ENCODE assay signal across 16 cellular contexts in genomic region chr5:10257870-10258269, GRCh38. TPM values are rescaled to one million over a fixed set of nuclear protein-coding genes. Genes with fewer than 3 reads are reported as not detected.
DNase-seq lines count a peak whose midpoint lies in the region; ATAC-seq lines count a peak whose summit lies in the region.
"Had no signal": no experiment of that assay in that cellular context is flagged by ENCODE, and none has a peak within 500 bp of the region (broad histone marks: within the 10 kb centered on the region; RNA-seq: fewer than 3 reads in every experiment).

No MANE protein-coding gene starts in this region.

- H3K27ac Mint-ChIP-seq in activated T-cell treated with anti-CD3 and anti-CD28 coated beads, Interleukin-2, amount 50 U/mL, for 72 hours, result peak overlapping the region; percentile 54
- H3K27ac Mint-ChIP-seq in activated T-helper 2 cell treated with anti-CD3 and anti-CD28 coated beads, Interferon-gamma antibody, Interleukin-2, Interleukin-4, amounts not matched to agents 10 μg/mL and 5 μg/mL and 100 μg/mL, durations not matched to agents 14 hours and 24 hours and 36 hours, result peak overlapping the region; percentile 79
- H3K27ac Mint-ChIP-seq in effector memory CD8-positive, alpha-beta T cell, result peak overlapping the region; percentile 17 to 53
- peak overlapping the region; percentile 60 for H3K27ac Mint-ChIP-seq in stimulated activated effector memory CD8-positive, alpha-beta T cell treated with anti-CD3 and anti-CD28 coated beads, Interleukin-12 subunit alpha, Interleukin-12 subunit beta, amount 100 ng/mL, for 72 hours
- H3K27ac Mint-ChIP-seq: H9 had no signal

- H3K27me3 Mint-ChIP-seq in activated T-cell treated with anti-CD3 and anti-CD28 coated beads, Interleukin-2, amount 50 U/mL, for 72 hours (ENCODE audit: low read depth), result no peaks in the 10 kb centered on the region
- no peaks in the 10 kb centered on the region for H3K27me3 Mint-ChIP-seq in activated T-helper 2 cell treated with anti-CD3 and anti-CD28 coated beads, Interferon-gamma antibody, Interleukin-2, Interleukin-4, amounts not matched to agents 10 μg/mL and 5 μg/mL and 100 μg/mL, durations not matched to agents 14 hours and 24 hours and 36 hours (ENCODE audit: low read depth)
- H3K27me3 Mint-ChIP-seq in effector memory CD8-positive, alpha-beta T cell, result no peaks in the 10 kb centered on the region

- H3K36me3 Mint-ChIP-seq in activated T-cell treated with anti-CD3 and anti-CD28 coated beads, Interleukin-2, amount 50 U/mL, for 72 hours (ENCODE audit: insufficient read depth in 2 of 2), result peaks cover 7 to 53% of the 10 kb centered on the region in 2 donors
- peaks cover 91% of the 10 kb centered on the region for H3K36me3 Mint-ChIP-seq in activated T-helper 2 cell treated with anti-CD3 and anti-CD28 coated beads, Interferon-gamma antibody, Interleukin-2, Interleukin-4, amounts not matched to agents 10 μg/mL and 5 μg/mL and 100 μg/mL, durations not matched to agents 14 hours and 24 hours and 36 hours (ENCODE audit: low read depth)
- peaks cover 80% of the 10 kb centered on the region for H3K36me3 Mint-ChIP-seq in effector memory CD8-positive, alpha-beta T cell (ENCODE audit: insufficient read depth)
- peaks cover 100% of the 10 kb centered on the region for H3K36me3 Mint-ChIP-seq in stimulated activated effector memory CD8-positive, alpha-beta T cell treated with anti-CD3 and anti-CD28 coated beads, Interleukin-12 subunit alpha, Interleukin-12 subunit beta, amount 100 ng/mL, for 72 hours

- peak overlapping the region in 1 of 2 donors; percentile 41 for H3K4me3 Mint-ChIP-seq in activated T-cell treated with anti-CD3 and anti-CD28 coated beads, Interleukin-2, amount 50 U/mL, for 72 hours
- no peak overlapping the region for H3K4me3 Mint-ChIP-seq in activated T-helper 2 cell treated with anti-CD3 and anti-CD28 coated beads, Interferon-gamma antibody, Interleukin-2, Interleukin-4, amounts not matched to agents 10 μg/mL and 5 μg/mL and 100 μg/mL, durations not matched to agents 14 hours and 24 hours and 36 hours (ENCODE audit: low read depth)
- no peak overlapping the region for H3K4me3 Mint-ChIP-seq in effector memory CD8-positive, alpha-beta T cell
- no peak overlapping the region for H3K4me3 Mint-ChIP-seq in stimulated activated effector memory CD8-positive, alpha-beta T cell treated with anti-CD3 and anti-CD28 coated beads, Interleukin-12 subunit alpha, Interleukin-12 subunit beta, amount 100 ng/mL, for 72 hours
- H3K4me3 Mint-ChIP-seq: H9 had no signal

- peaks cover 62% of the 10 kb centered on the region for H3K4me1 Mint-ChIP-seq in activated T-cell treated with anti-CD3 and anti-CD28 coated beads, Interleukin-2, amount 50 U/mL, for 72 hours (ENCODE audit: low read depth)
- peaks cover 30% of the 10 kb centered on the region for H3K4me1 Mint-ChIP-seq in activated T-helper 2 cell treated with anti-CD3 and anti-CD28 coated beads, Interferon-gamma antibody, Interleukin-2, Interleukin-4, amounts not matched to agents 10 μg/mL and 5 μg/mL and 100 μg/mL, durations not matched to agents 14 hours and 24 hours and 36 hours (ENCODE audit: low read depth)
- H3K4me1 Mint-ChIP-seq in effector memory CD8-positive, alpha-beta T cell (ENCODE audit: low read depth in 2 of 2), result peaks cover 9 to 30% of the 10 kb centered on the region in 2 donors
- peaks cover 35% of the 10 kb centered on the region for H3K4me1 Mint-ChIP-seq in stimulated activated effector memory CD8-positive, alpha-beta T cell treated with anti-CD3 and anti-CD28 coated beads, Interleukin-12 subunit alpha, Interleukin-12 subunit beta, amount 100 ng/mL, for 72 hours

- no peaks in the 10 kb centered on the region for H3K9me3 Mint-ChIP-seq in activated T-cell treated with anti-CD3 and anti-CD28 coated beads, Interleukin-2, amount 50 U/mL, for 72 hours
- H3K9me3 Mint-ChIP-seq in activated T-helper 2 cell treated with anti-CD3 and anti-CD28 coated beads, Interferon-gamma antibody, Interleukin-2, Interleukin-4, amounts not matched to agents 10 μg/mL and 5 μg/mL and 100 μg/mL, durations not matched to agents 14 hours and 24 hours and 36 hours, result no peaks in the 10 kb centered on the region
- no peaks in the 10 kb centered on the region for H3K9me3 Mint-ChIP-seq in effector memory CD8-positive, alpha-beta T cell
- H3K9me3 Mint-ChIP-seq in stimulated activated effector memory CD8-positive, alpha-beta T cell treated with anti-CD3 and anti-CD28 coated beads, Interleukin-12 subunit alpha, Interleukin-12 subunit beta, amount 100 ng/mL, for 72 hours, result no peaks in the 10 kb centered on the region
- H3K9me3 Mint-ChIP-seq: H9 had no signal

- peak; percentile 79 to 90 for ATAC-seq in activated T-cell treated with anti-CD3 and anti-CD28 coated beads, Interleukin-2, amount 50 U/mL, for 72 hours (replicated peaks in 1 of 2)
- no peak for ATAC-seq in effector memory CD8-positive, alpha-beta T cell (replicated peaks)
- ATAC-seq in stimulated activated effector memory CD8-positive, alpha-beta T cell treated with anti-CD3 and anti-CD28 coated beads, Interleukin-12 subunit alpha, Interleukin-12 subunit beta, amount 100 ng/mL, for 72 hours, result peak; percentile 86

- intact Hi-C loops in activated T-helper 2 cell treated with anti-CD3 and anti-CD28 coated beads, Interferon-gamma antibody, Interleukin-2, Interleukin-4, amounts not matched to agents 10 μg/mL and 5 μg/mL and 100 μg/mL, durations not matched to agents 14 hours and 24 hours and 36 hours (cut with micrococcal nuclease), result loop anchor here (10.0 kb wide), 1 partner anchor 377 kb away; no protein-coding TSS in a partner anchor

- peak in 1 of 2 donors; percentile 10 for DNase-seq in activated T-cell treated with anti-CD3 and anti-CD28 coated beads, Interleukin-2, amount 50 U/mL, for 72 hours
- DNase-seq in activated T-cell treated with anti-CD3 and anti-CD28 coated beads, Interleukin-2, amount 50 U/mL, for 1 hour, result no peak
- no peak for DNase-seq in activated T-helper 2 cell treated with anti-CD3 and anti-CD28 coated beads, Interferon-gamma antibody, Interleukin-2, Interleukin-4, amounts not matched to agents 10 μg/mL and 5 μg/mL and 100 μg/mL, durations not matched to agents 14 hours and 24 hours and 36 hours (ENCODE audit: low spot score)
- no peak for DNase-seq in effector memory CD8-positive, alpha-beta T cell
- DNase-seq in stimulated activated effector memory CD8-positive, alpha-beta T cell treated with anti-CD3 and anti-CD28 coated beads, Interleukin-12 subunit alpha, Interleukin-12 subunit beta, amount 100 ng/mL, for 72 hours (ENCODE audit: low spot score in 2 of 2), result no peak
- DNase-seq in CD1c-positive myeloid dendritic cell (ENCODE audit: extremely low spot score) (no peak), DMS53 (lab: John Stamatoyannopoulos, UW) (no peak), NCI-H510A treated with DMSO at 0.1 percent for 48 hours (lab: John Stamatoyannopoulos, UW) (no peak)
- DNase-seq: H9, Karpas-422, MM.1S, NCI-H1105, NCI-H187, NCI-H446, NCI-H774, SHP77 treated with DMSO at 0.1 percent for 48 hours had no signal

RNA-seq across cellular contexts. Expression of gene CCT5, which starts 7.8 kb away (rescaled TPM):
- total RNA-seq in activated T-cell treated with anti-CD3 and anti-CD28 coated beads, Interleukin-2, amount 50 U/mL, for 72 hours, result 100 to 1,000 TPM; 179 to 218 TPM
- total RNA-seq in activated T-helper 2 cell treated with anti-CD3 and anti-CD28 coated beads, Interferon-gamma antibody, Interleukin-2, Interleukin-4, amounts not matched to agents 10 μg/mL and 5 μg/mL and 100 μg/mL, durations not matched to agents 14 hours and 24 hours and 36 hours, result 494 and 522 TPM in 2 replicates

RNA-seq across cellular contexts. Expression of gene ATPSCKMT, which starts 8.2 kb away (rescaled TPM):
- total RNA-seq in activated T-cell treated with anti-CD3 and anti-CD28 coated beads, Interleukin-2, amount 50 U/mL, for 72 hours, result 10 to 100 TPM; 17.3 to 18.9 TPM
- total RNA-seq in activated T-helper 2 cell treated with anti-CD3 and anti-CD28 coated beads, Interferon-gamma antibody, Interleukin-2, Interleukin-4, amounts not matched to agents 10 μg/mL and 5 μg/mL and 100 μg/mL, durations not matched to agents 14 hours and 24 hours and 36 hours, result 24.0 and 25.8 TPM in 2 replicates

RNA-seq across cellular contexts. Expression of gene CMBL, which starts 49.8 kb away (rescaled TPM):
- 1 to 10 TPM; 1.2 to 1.7 TPM for total RNA-seq in activated T-cell treated with anti-CD3 and anti-CD28 coated beads, Interleukin-2, amount 50 U/mL, for 72 hours
- 0.23 and 0.25 TPM in 2 replicates for total RNA-seq in activated T-helper 2 cell treated with anti-CD3 and anti-CD28 coated beads, Interferon-gamma antibody, Interleukin-2, Interleukin-4, amounts not matched to agents 10 μg/mL and 5 μg/mL and 100 μg/mL, durations not matched to agents 14 hours and 24 hours and 36 hours
